In the genomic region with DNA sequence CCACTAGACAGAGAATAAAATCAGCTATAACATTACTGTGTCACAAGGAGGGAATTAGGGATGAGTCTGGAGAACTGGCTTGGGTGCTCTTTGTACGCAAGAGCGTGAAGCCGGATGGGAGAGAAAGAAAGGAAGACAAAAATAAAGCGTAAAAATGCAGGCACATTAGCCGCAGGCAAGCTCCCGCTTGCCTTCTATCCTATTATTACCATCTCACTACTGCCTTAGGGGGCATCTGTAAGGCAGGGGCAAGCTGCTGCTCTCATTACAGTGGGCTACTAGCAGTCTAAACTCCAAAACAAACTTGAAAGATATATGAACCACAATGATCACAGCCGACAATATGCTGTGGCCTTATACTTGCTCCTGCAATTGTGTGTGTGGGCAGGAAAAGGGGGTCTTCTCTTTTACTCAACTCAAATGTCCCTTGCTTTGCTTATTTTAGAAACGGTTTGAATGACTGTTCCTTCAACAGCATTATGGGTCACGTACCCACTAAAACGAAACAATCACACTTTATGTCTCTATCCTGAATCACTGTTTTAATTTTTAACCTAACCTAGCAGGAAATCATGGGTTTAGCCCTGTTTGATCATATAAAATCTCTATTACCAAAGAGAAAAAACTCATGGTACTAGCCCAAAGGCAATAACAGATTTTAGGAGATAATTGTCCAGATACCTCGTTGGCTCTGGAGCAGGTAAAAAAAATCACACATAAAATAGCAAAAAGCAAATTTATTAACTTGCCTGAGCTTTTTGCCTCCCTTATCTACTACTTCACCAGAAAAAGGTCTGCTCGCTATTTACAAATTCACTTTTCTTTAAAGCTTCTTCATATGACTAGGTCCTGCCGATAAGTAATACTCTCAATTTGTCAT, we compare ENCODE assay signal across 11 cellular contexts.
DNase-seq lines count a peak whose midpoint lies in the region; ATAC-seq and TF ChIP-seq lines count a peak whose summit lies in the region.
"Had no signal": no experiment of that assay in that cellular context is flagged by ENCODE, and none has a peak within 500 bp of the region (broad histone marks: within the 10 kb centered on the region; RNA-seq: fewer than 3 reads in every experiment).

No MANE protein-coding gene starts in this region.

- no peaks in the 10 kb centered on the region for H3K36me3 ChIP-seq in CD4-positive, CD25-positive, alpha-beta regulatory T cell (ENCODE audit: control insufficient read depth, insufficient read depth, low read length)
- H3K36me3 ChIP-seq in effector memory CD4-positive, alpha-beta T cell (ENCODE audit: control insufficient read depth, insufficient read depth, low read length) = no peaks in the 10 kb centered on the region

- no peak for DNase-seq in CD4-positive, CD25-positive, alpha-beta regulatory T cell
- DNase-seq in NCI-H1694 treated with DMSO at 0.1 percent for 48 hours (lab: John Stamatoyannopoulos, UW) = peak; percentile 46
- DNase-seq in activated naive CD8-positive, alpha-beta T cell treated with anti-CD3 and anti-CD28 coated beads for 36 hours = no peak
- no peak for DNase-seq in T-helper 9 cell
- no peak for DNase-seq in effector memory CD4-positive, alpha-beta T cell
- DNase-seq in cerebellar cortex (ENCODE audit: low spot score) = no peak
- DNase-seq: foreskin keratinocyte; stimulated activated CD4-positive, alpha-beta T cell treated with anti-CD3 and anti-CD28 coated beads, Interleukin-2, amount 100 ng/mL, for 48 hours; SW 1271 had no signal

- ATAC-seq in CD4-positive, CD25-positive, alpha-beta regulatory T cell (ENCODE audit: low read depth in 2 of 2) = no peak
- no peak for ATAC-seq in HG03108 (IDR thresholded peaks at IDR 0.05; ENCODE audit: unreplicated experiment)
- ATAC-seq: foreskin keratinocyte had no signal

- no peaks in the 10 kb centered on the region for H3K9me3 ChIP-seq in CD4-positive, CD25-positive, alpha-beta regulatory T cell (ENCODE audit: control insufficient read depth in 2 of 2, low read length in 2 of 2)
- H3K9me3 ChIP-seq in effector memory CD4-positive, alpha-beta T cell (ENCODE audit: control insufficient read depth, low read length) = no peaks in the 10 kb centered on the region

- peak overlapping the region in 2 of 3 donors; percentile 8 to 11 for H3K27ac Mint-ChIP-seq in CD4-positive, CD25-positive, alpha-beta regulatory T cell
- peak overlapping the region; percentile 76 for H3K27ac Mint-ChIP-seq in activated naive CD8-positive, alpha-beta T cell treated with anti-CD3 and anti-CD28 coated beads for 36 hours
- H3K27ac Mint-ChIP-seq in nephron = peak overlapping the region in 2 of 3 experiments; percentile 57 to 72

- peaks cover 0 to 12% (median 3%) of the 10 kb centered on the region in 4 donors for H3K4me1 Mint-ChIP-seq in CD4-positive, CD25-positive, alpha-beta regulatory T cell
- H3K4me1 Mint-ChIP-seq in activated naive CD8-positive, alpha-beta T cell treated with anti-CD3 and anti-CD28 coated beads for 36 hours = peaks cover 38% of the 10 kb centered on the region
- no peaks in the 10 kb centered on the region for H3K4me1 Mint-ChIP-seq in nephron

- TF ChIP-seq CTCF in nephron (IDR thresholded peaks at IDR 0.05; ENCODE audit: unreplicated experiment in 3 of 3) = no peak

- no peaks in the 10 kb centered on the region for H3K9me3 Mint-ChIP-seq in CD4-positive, CD25-positive, alpha-beta regulatory T cell
- peaks cover 1% of the 10 kb centered on the region for H3K9me3 Mint-ChIP-seq in activated naive CD8-positive, alpha-beta T cell treated with anti-CD3 and anti-CD28 coated beads for 36 hours
- H3K9me3 Mint-ChIP-seq in nephron = no peaks in the 10 kb centered on the region

- H3K27me3 ChIP-seq in CD4-positive, CD25-positive, alpha-beta regulatory T cell (ENCODE audit: control insufficient read depth, insufficient read depth, low read length) = no peaks in the 10 kb centered on the region
- H3K27me3 ChIP-seq in effector memory CD4-positive, alpha-beta T cell (replicated peaks; ENCODE audit: control insufficient read depth, insufficient read depth, low read length, poor library complexity, severe bottlenecking) = no peaks in the 10 kb centered on the region
- H3K27me3 ChIP-seq: foreskin keratinocyte had no signal

- H3K27ac ChIP-seq in CD4-positive, CD25-positive, alpha-beta regulatory T cell (ENCODE audit: insufficient read depth, low read length, poor library complexity, severe bottlenecking) = no peak overlapping the region
- no peak overlapping the region for H3K27ac ChIP-seq in effector memory CD4-positive, alpha-beta T cell (ENCODE audit: insufficient read depth, low read length, poor library complexity, severe bottlenecking)
- H3K27ac ChIP-seq: foreskin keratinocyte had no signal

- peaks cover 2% of the 10 kb centered on the region for H3K36me3 Mint-ChIP-seq in CD4-positive, CD25-positive, alpha-beta regulatory T cell
- H3K36me3 Mint-ChIP-seq in activated naive CD8-positive, alpha-beta T cell treated with anti-CD3 and anti-CD28 coated beads for 36 hours = peaks cover 37% of the 10 kb centered on the region
- no peaks in the 10 kb centered on the region for H3K36me3 Mint-ChIP-seq in nephron (ENCODE audit: low read depth)

- H3K4me3 Mint-ChIP-seq in CD4-positive, CD25-positive, alpha-beta regulatory T cell = no peak overlapping the region
- H3K4me3 Mint-ChIP-seq in activated naive CD8-positive, alpha-beta T cell treated with anti-CD3 and anti-CD28 coated beads for 36 hours = no peak overlapping the region
- peak overlapping the region in 2 of 3 experiments; percentile 14 to 37 for H3K4me3 Mint-ChIP-seq in nephron

- no peak overlapping the region for H3K4me3 ChIP-seq in CD4-positive, CD25-positive, alpha-beta regulatory T cell (ENCODE audit: low read depth, low read length)
- no peak overlapping the region for H3K4me3 ChIP-seq in effector memory CD4-positive, alpha-beta T cell (ENCODE audit: insufficient read depth, low read depth, low read length, poor library complexity, severe bottlenecking)

- no peaks in the 10 kb centered on the region for H3K4me1 ChIP-seq in CD4-positive, CD25-positive, alpha-beta regulatory T cell (ENCODE audit: control insufficient read depth, insufficient read depth, low read length, poor library complexity, severe bottlenecking)
- H3K4me1 ChIP-seq in effector memory CD4-positive, alpha-beta T cell (ENCODE audit: control insufficient read depth, insufficient read depth, low read length, poor library complexity, severe bottlenecking) = no peaks in the 10 kb centered on the region
- H3K4me1 ChIP-seq: foreskin keratinocyte had no signal

- peaks cover 6% of the 10 kb centered on the region for H3K27me3 Mint-ChIP-seq in CD4-positive, CD25-positive, alpha-beta regulatory T cell
- H3K27me3 Mint-ChIP-seq in activated naive CD8-positive, alpha-beta T cell treated with anti-CD3 and anti-CD28 coated beads for 36 hours = no peaks in the 10 kb centered on the region
- no peaks in the 10 kb centered on the region for H3K27me3 Mint-ChIP-seq in nephron (ENCODE audit: low read depth)

Comparison
In these comparisons a context has a peak if more than half of its experiments do, and no peak if none do; other contexts are left out.
1. H3K27ac Mint-ChIP-seq: peak in every context shown above with its lines; median percentile 76 in activated naive CD8-positive, alpha-beta T cell treated with anti-CD3 and anti-CD28 coated beads for 36 hours; 64 in nephron; 10 in CD4-positive, CD25-positive, alpha-beta regulatory T cell.
2. H3K4me3 Mint-ChIP-seq: peak in nephron (2 of 3); none in CD4-positive, CD25-positive, alpha-beta regulatory T cell (0 of 4) and activated naive CD8-positive, alpha-beta T cell treated with anti-CD3 and anti-CD28 coated beads for 36 hours (single experiment).